In genomic region chr3:181838940-181839914, GRCh38 we compare ENCODE assay signal across 12 cellular contexts.
DNase-seq lines count a peak whose midpoint lies in the region; FAIRE-seq and TF ChIP-seq lines count a peak whose summit lies in the region.
"Had no signal": no experiment of that assay in that cellular context is flagged by ENCODE, and none has a peak within 500 bp of the region (broad histone marks: within the 10 kb centered on the region; RNA-seq: fewer than 3 reads in every experiment).

No MANE protein-coding gene starts in this region.

- 76 to 84% methylated on average over 18 of the region's 18 CpGs for WGBS in testis, 2 donors

- H3K4me3 ChIP-seq in LNCaP clone FGC (ENCODE audit: low read depth, low read length) (no peak overlapping the region), testis (no peak overlapping the region)
- H3K4me3 ChIP-seq: heart right ventricle had no signal

- FAIRE-seq in GM12891 (lab: Jason Lieb, UNC) (peak; percentile 69), islet of Langerhans (lab: Jason Lieb, UNC) (peak; percentile 41)

- no peak overlapping the region for H3K4me3 Mint-ChIP-seq in Calu3 (ENCODE audit: low read depth, unreplicated experiment)
- H3K4me3 Mint-ChIP-seq: CD14-positive monocyte had no signal

- no peaks in the 10 kb centered on the region for H3K9me3 Mint-ChIP-seq in Calu3 (ENCODE audit: low read depth, unreplicated experiment)

- H3K36me3 Mint-ChIP-seq in Calu3 (ENCODE audit: insufficient read depth, unreplicated experiment), result no peaks in the 10 kb centered on the region
- H3K36me3 Mint-ChIP-seq: CD14-positive monocyte had no signal

- DNase-seq in GM12891 (ENCODE audit: insufficient read length, low spot score) (no peak), LNCaP clone FGC (ENCODE audit: low read depth) (peak; percentile 10), NCI-H774 (lab: John Stamatoyannopoulos, UW) (peak; percentile 99), testis (no peak), Calu3 (no peak)
- DNase-seq in activated CD4-positive, alpha-beta T cell treated with anti-CD3 and anti-CD28 coated beads for 1 hour, result no peak
- no peak for DNase-seq in stimulated activated CD4-positive, alpha-beta T cell treated with anti-CD3 and anti-CD28 coated beads, Interleukin-4, amount 100 ng/mL, for 4 hours
- DNase-seq: activated CD8-positive, alpha-beta memory T cell treated with anti-CD3 and anti-CD28 coated beads, Interleukin-2, amount 50 U/mL, for 4 hours; heart right ventricle; KBM-7 had no signal

- no peaks in the 10 kb centered on the region for H3K27me3 Mint-ChIP-seq in Calu3 (ENCODE audit: unreplicated experiment)

- TF ChIP-seq POLR2A in GM12891 (IDR thresholded peaks at IDR 0.05; ENCODE audit: low read depth, low read length) (no peak), testis (IDR thresholded peaks at IDR 0.05) (no peak)

- BruUV-seq in Calu3 (replicated peaks; lab: Mats Ljungman, UMichigan), result no TSS peak

- no peaks in the 10 kb centered on the region for H3K27me3 ChIP-seq in testis

- no peak overlapping the region for H3K27ac ChIP-seq in testis
- H3K27ac ChIP-seq: heart right ventricle had no signal

- no peaks in the 10 kb centered on the region for H3K36me3 ChIP-seq in testis (ENCODE audit: low read depth, missing control alignments)
- H3K36me3 ChIP-seq: heart right ventricle had no signal

- H3K9me3 ChIP-seq in testis, result no peaks in the 10 kb centered on the region
- H3K9me3 ChIP-seq: heart right ventricle had no signal

- CTCF ChIA-PET in Calu3 (lab: Charles Lee), result interaction anchor here (0.6 kb wide), 1 partner anchor 107 kb away, joined by 3 read pairs; no protein-coding TSS in a partner anchor

- no peak for TF ChIP-seq CTCF in LNCaP clone FGC (IDR thresholded peaks at IDR 0.05; ENCODE audit: control insufficient read depth, extremely low read depth, insufficient read depth)
- no peak for TF ChIP-seq CTCF in testis (IDR thresholded peaks at IDR 0.05)
- no peak for TF ChIP-seq CTCF in Calu3 (IDR thresholded peaks at IDR 0.05; ENCODE audit: unreplicated experiment)

- intact Hi-C loops in testis (cut with DNase I; ENCODE audit: low total_unique reads) (no loop called here), Calu3 (cut with micrococcal nuclease; ENCODE audit: unreplicated experiment) (no loop called here)

- no peaks in the 10 kb centered on the region for H3K4me1 Mint-ChIP-seq in Calu3 (ENCODE audit: low read depth, unreplicated experiment)
- H3K4me1 Mint-ChIP-seq: CD14-positive monocyte had no signal

- H3K4me1 ChIP-seq in testis, result no peaks in the 10 kb centered on the region
- H3K4me1 ChIP-seq: heart right ventricle had no signal

- H3K27ac Mint-ChIP-seq in Calu3 (ENCODE audit: unreplicated experiment), result no peak overlapping the region
- H3K27ac Mint-ChIP-seq: CD14-positive monocyte had no signal

TF ChIP-seq in GM12891, 5 proteins besides CTCF, POLR2A, EP300 and RAD21:
- TF ChIP-seq SPI1 (IDR thresholded peaks at IDR 0.05; ENCODE audit: low read depth, low read length), result no peak
- TF ChIP-seq POLR2AphosphoS5 (IDR thresholded peaks at IDR 0.05; ENCODE audit: low read depth, low read length), result no peak
- no peak for TF ChIP-seq PAX5 (IDR thresholded peaks at IDR 0.05; ENCODE audit: insufficient read depth, low read length, severe bottlenecking)
- no peak for TF ChIP-seq POU2F2 (IDR thresholded peaks at IDR 0.05; ENCODE audit: low read depth, low read length)
- TF ChIP-seq TAF1 (IDR thresholded peaks at IDR 0.05; ENCODE audit: low read depth, low read length), result no peak

Comparison
In these comparisons a context has a peak if more than half of its experiments do, and no peak if none do; other contexts are left out.
1. DNase-seq: peak in LNCaP clone FGC (single experiment) and NCI-H774 (single experiment); none in GM12891 (single experiment), activated CD4-positive, alpha-beta T cell treated with anti-CD3 and anti-CD28 coated beads for 1 hour (single experiment), testis (single experiment), stimulated activated CD4-positive, alpha-beta T cell treated with anti-CD3 and anti-CD28 coated beads, Interleukin-4, amount 100 ng/mL, for 4 hours (0 of 2) and Calu3 (single experiment).